8 cellular contexts compared by ENCODE assay signal in the genomic region with DNA sequence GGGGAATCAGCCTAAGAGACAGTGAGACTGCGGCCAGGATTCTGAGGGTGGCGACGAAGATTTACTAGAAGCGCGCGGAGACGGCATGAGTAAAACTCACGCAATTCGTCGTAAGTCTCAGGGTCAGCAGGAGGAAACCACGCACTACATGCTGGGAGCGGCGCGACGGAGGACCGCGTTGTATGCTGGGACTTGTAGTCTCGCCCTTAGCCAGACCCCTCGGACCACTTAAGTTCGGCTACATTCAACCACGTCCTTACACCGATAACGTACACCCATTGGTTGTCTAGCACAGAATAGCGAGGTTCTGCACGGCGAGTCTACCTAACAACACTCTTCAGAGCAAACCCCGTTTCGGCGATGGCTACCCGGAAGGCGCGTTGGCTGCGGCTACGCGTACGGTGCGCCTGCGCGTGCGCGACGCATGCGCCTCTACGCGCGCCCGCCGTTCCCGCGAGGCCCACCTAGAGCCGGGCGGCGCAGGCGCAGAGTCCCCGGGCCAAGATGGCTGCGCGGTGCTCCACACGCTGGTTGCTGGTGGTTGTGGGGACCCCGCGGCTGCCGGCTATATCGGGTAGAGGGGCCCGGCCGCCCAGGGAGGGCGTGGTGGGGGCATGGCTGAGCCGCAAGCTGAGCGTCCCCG. TPM values are rescaled to one million over a fixed set of nuclear protein-coding genes. Genes with fewer than 3 reads are reported as not detected.
DNase-seq lines count a peak whose midpoint lies in the region; ATAC-seq and TF ChIP-seq lines count a peak whose summit lies in the region.

A gene (plus strand): TSS at position 491 of the 643 bp plus-strand sequence. CDS start 14 bp downstream, at position 505.

- H3K4me1 ChIP-seq in ascending aorta (peaks cover 5 to 14% of the 10 kb centered on the region in 2 donors), uterus (peaks cover 0 to 5% of the 10 kb centered on the region in 2 donors)

- TF ChIP-seq CTCF in ascending aorta (IDR thresholded peaks at IDR 0.05) = no peak
- TF ChIP-seq CTCF in uterus (IDR thresholded peaks at IDR 0.05) = peak in 1 of 4 experiments; percentile 17

- peaks cover 20% of the 10 kb centered on the region for H3K4me1 Mint-ChIP-seq in T-helper 2 cell treated with Interferon-gamma antibody and Interleukin-4, amounts not matched to agents 5 μg/mL and 100 μg/mL, for 36 hours (ENCODE audit: low read depth)

- no peaks in the 10 kb centered on the region for H3K9me3 Mint-ChIP-seq in T-helper 2 cell treated with Interferon-gamma antibody and Interleukin-4, amounts not matched to agents 5 μg/mL and 100 μg/mL, for 36 hours

- H3K9me3 ChIP-seq in ascending aorta = no peaks in the 10 kb centered on the region
- H3K9me3 ChIP-seq in uterus = no peaks in the 10 kb centered on the region

- peak within 1 kb of the TSS; percentile 83 to 85 for H3K4me3 ChIP-seq in ascending aorta
- peak within 1 kb of the TSS; percentile 88 to 95 for H3K4me3 ChIP-seq in uterus

- TF ChIP-seq POLR2A in uterus (IDR thresholded peaks at IDR 0.05) = peak; percentile 53 to 81

- peak within 1 kb of the TSS; percentile 95 to 96 for H3K27ac ChIP-seq in ascending aorta
- H3K27ac ChIP-seq in uterus = peak within 1 kb of the TSS; percentile 97

- ATAC-seq in GM18508 (IDR thresholded peaks at IDR 0.05; ENCODE audit: insufficient read depth, unreplicated experiment) (peak; percentile 77), HG02981 (IDR thresholded peaks at IDR 0.05; ENCODE audit: unreplicated experiment) (peak; percentile 84)

- peak; percentile 90 for DNase-seq in NCI-H2029 (lab: John Stamatoyannopoulos, UW)
- DNase-seq in T-helper 2 cell treated with Interferon-gamma antibody and Interleukin-4, amounts not matched to agents 5 μg/mL and 100 μg/mL, for 36 hours (ENCODE audit: low spot score) = peak; percentile 95
- peak; percentile 63 to 96 for DNase-seq in ascending aorta (ENCODE audit: low spot score in 2 of 2)
- DNase-seq in hepatic stellate cell (ENCODE audit: low spot score) = peak; percentile 99
- DNase-seq in putamen (ENCODE audit: low spot score) = peak; percentile 93
- DNase-seq in uterus = peak; percentile 90 to 91

- no peaks in the 10 kb centered on the region for H3K36me3 ChIP-seq in ascending aorta
- no peaks in the 10 kb centered on the region for H3K36me3 ChIP-seq in uterus

- intact Hi-C loops in ascending aorta (cut with DNase I) = loop anchor here (1.0 to 2.0 kb wide), 2 partner anchors 9 to 123 kb away; a partner anchor contains a TSS
- intact Hi-C loops in uterus (cut with DNase I; ENCODE audit: low total_unique reads) = no loop called here

- H3K27me3 Mint-ChIP-seq in T-helper 2 cell treated with Interferon-gamma antibody and Interleukin-4, amounts not matched to agents 5 μg/mL and 100 μg/mL, for 36 hours (ENCODE audit: low read depth) = peaks cover 2% of the 10 kb centered on the region

- H3K27me3 ChIP-seq in ascending aorta (no peaks in the 10 kb centered on the region), uterus (no peaks in the 10 kb centered on the region)

- H3K4me3 Mint-ChIP-seq in T-helper 2 cell treated with Interferon-gamma antibody and Interleukin-4, amounts not matched to agents 5 μg/mL and 100 μg/mL, for 36 hours = peak within 1 kb of the TSS; percentile 98

- peak within 1 kb of the TSS; percentile 100 for H3K27ac Mint-ChIP-seq in T-helper 2 cell treated with Interferon-gamma antibody and Interleukin-4, amounts not matched to agents 5 μg/mL and 100 μg/mL, for 36 hours

- peaks cover 17% of the 10 kb centered on the region for H3K36me3 Mint-ChIP-seq in T-helper 2 cell treated with Interferon-gamma antibody and Interleukin-4, amounts not matched to agents 5 μg/mL and 100 μg/mL, for 36 hours (ENCODE audit: low read depth)

RNA-seq across cellular contexts. Expression of the gene that starts here (rescaled TPM):
- total RNA-seq in ascending aorta (40.7 TPM), uterus (10 to 100 TPM; 13.8 to 44.9 (median 36.4) TPM)

Comparison
In these comparisons a context has a peak if more than half of its experiments do, and no peak if none do; other contexts are left out.
1. Peak in every context shown above with its lines: DNase-seq, ATAC-seq, H3K4me3 ChIP-seq and H3K27ac ChIP-seq.